ENCODE assay signal across 22 cellular contexts in genomic region chr1:9371951-9372350, GRCh38.
DNase-seq lines count a peak whose midpoint lies in the region; ATAC-seq and TF ChIP-seq lines count a peak whose summit lies in the region.
"Had no signal": no experiment of that assay in that cellular context is flagged by ENCODE, and none has a peak within 500 bp of the region (broad histone marks: within the 10 kb centered on the region; RNA-seq: fewer than 3 reads in every experiment).

No MANE protein-coding gene starts in this region.

- H3K4me1 ChIP-seq in left ventricle myocardium inferior: peaks cover 44% of the 10 kb centered on the region
- peaks cover 44% of the 10 kb centered on the region for H3K4me1 ChIP-seq in mesenchymal stem cell (ENCODE audit: control insufficient read depth, insufficient read depth, low read depth, low read length)
- peaks cover 0 to 95% (median 72%) of the 10 kb centered on the region in 4 donors for H3K4me1 ChIP-seq in sigmoid colon
- peaks cover 11 to 27% of the 10 kb centered on the region in 2 donors for H3K4me1 ChIP-seq in uterus
- H3K4me1 ChIP-seq: right lobe of liver had no signal

- H3K18ac ChIP-seq in mesenchymal stem cell (ENCODE audit: low read depth in 1 of 2, low read length in 2 of 2): peak overlapping the region; percentile 34 to 96

- no peak for DNase-seq in left ventricle myocardium inferior
- DNase-seq in left cardiac atrium: no peak
- DNase-seq in mesenchymal stem cell: no peak
- DNase-seq in sigmoid colon: no peak
- DNase-seq in uterus: no peak
- DNase-seq in HT-29 (ENCODE audit: low spot score): no peak
- DNase-seq in NCI-H1048 (lab: John Stamatoyannopoulos, UW): no peak
- DNase-seq: activated CD4-positive, CD25-positive, alpha-beta regulatory T cell treated with anti-CD3 and anti-CD28 coated beads, Interleukin-2, amount 50 U/mL, for 72 hours; activated CD8-positive, alpha-beta memory T cell treated with anti-CD3 and anti-CD28 coated beads, Interleukin-2, amount 10 ng/mL, durations not matched to agents 7 days and 5 days; activated effector memory CD4-positive, alpha-beta T cell treated with anti-CD3 and anti-CD28 coated beads, Interleukin-2, amount 50 U/mL, for 16 hours; amygdala; NCI-H1092; NCI-H2107; NCI-H748 treated with DMSO at 0.1 percent for 48 hours; OCI-M1; right lobe of liver; T-helper 9 cell had no signal

- H2BK15ac ChIP-seq in mesenchymal stem cell (ENCODE audit: low read depth, poor library complexity, severe bottlenecking): peak overlapping the region; percentile 60

- peaks cover 32% of the 10 kb centered on the region for H3K79me1 ChIP-seq in mesenchymal stem cell (replicated peaks; ENCODE audit: low read length, poor library complexity, severe bottlenecking)

- peak overlapping the region; percentile 66 for H3K27ac ChIP-seq in left ventricle myocardium inferior (replicated peaks)
- H3K27ac ChIP-seq in mesenchymal stem cell (ENCODE audit: low read length, poor library complexity, severe bottlenecking): peak overlapping the region; percentile 93
- peak overlapping the region; percentile 86 to 93 (median 90) for H3K27ac ChIP-seq in sigmoid colon
- H3K27ac ChIP-seq in uterus: peak overlapping the region; percentile 94 to 95
- H3K27ac ChIP-seq: 22Rv1, GM23248 had no signal

- peak overlapping the region in 1 of 2 experiments; percentile 85 for H3K14ac ChIP-seq in mesenchymal stem cell (ENCODE audit: low read length in 2 of 2)

- peak overlapping the region; percentile 93 for H2AK5ac ChIP-seq in mesenchymal stem cell (ENCODE audit: low read length, severe bottlenecking)

- peak overlapping the region; percentile 41 for H3K9ac ChIP-seq in mesenchymal stem cell (ENCODE audit: low read length)
- H3K9ac ChIP-seq: GM23248 had no signal

- 81% methylated on average over 5 of the region's 5 CpGs for WGBS in mesenchymal stem cell
- 24 to 57% methylated on average over 5 of the region's 5 CpGs for WGBS in sigmoid colon, 2 donors

- peak overlapping the region in 1 of 2 experiments; percentile 46 for H3K23ac ChIP-seq in mesenchymal stem cell (ENCODE audit: low read length in 2 of 2)

- H2BK12ac ChIP-seq in mesenchymal stem cell (ENCODE audit: low read length in 2 of 2): peak overlapping the region in 1 of 2 experiments; percentile 75

- H3K36me3 ChIP-seq in left ventricle myocardium inferior (peaks cover 19% of the 10 kb centered on the region), mesenchymal stem cell (ENCODE audit: control insufficient read depth in 1 of 2, insufficient read depth in 2 of 2, low read depth in 1 of 2, low read length in 2 of 2) (peaks cover 43 to 65% of the 10 kb centered on the region in 2 experiments), sigmoid colon (peaks cover 0 to 14% (median 5%) of the 10 kb centered on the region in 4 donors), uterus (no peaks in the 10 kb centered on the region)

- H2BK120ac ChIP-seq in mesenchymal stem cell (ENCODE audit: low read depth, low read length): no peak overlapping the region

- H3K27me3 ChIP-seq in left ventricle myocardium inferior (ENCODE audit: low read depth): no peaks in the 10 kb centered on the region
- no peaks in the 10 kb centered on the region for H3K27me3 ChIP-seq in mesenchymal stem cell (ENCODE audit: control insufficient read depth in 1 of 2, insufficient read depth in 1 of 2, low read length in 2 of 2)
- no peaks in the 10 kb centered on the region for H3K27me3 ChIP-seq in sigmoid colon
- no peaks in the 10 kb centered on the region for H3K27me3 ChIP-seq in uterus
- H3K27me3 ChIP-seq: right lobe of liver had no signal

- TF ChIP-seq POLR2A in sigmoid colon (IDR thresholded peaks at IDR 0.05) (no peak), uterus (IDR thresholded peaks at IDR 0.05) (no peak)

- H2AFZ ChIP-seq in mesenchymal stem cell (ENCODE audit: low read depth, low read length): no peak overlapping the region
- H2AFZ ChIP-seq: GM23248 had no signal

- H3K9me3 ChIP-seq in left ventricle myocardium inferior (replicated peaks) (no peaks in the 10 kb centered on the region), mesenchymal stem cell (ENCODE audit: control insufficient read depth, low read length) (no peaks in the 10 kb centered on the region), sigmoid colon (no peaks in the 10 kb centered on the region), uterus (no peaks in the 10 kb centered on the region)
- H3K9me3 ChIP-seq: right lobe of liver had no signal

- intact Hi-C loops in left ventricle myocardium inferior (cut with micrococcal nuclease) (no loop called here), left cardiac atrium (cut with DNase I) (loop anchor here in 1 of 2 donors (10.0 kb wide), 1 partner anchor 77 kb away; the partner anchor contains the start of gene SPSB1), sigmoid colon (cut with DNase I) (no loop called here), uterus (cut with DNase I; ENCODE audit: low total_unique reads) (no loop called here)

- H3K4me3 ChIP-seq in left ventricle myocardium inferior (no peak overlapping the region), mesenchymal stem cell (ENCODE audit: insufficient read depth in 1 of 2, low read depth in 1 of 2, low read length in 2 of 2) (no peak overlapping the region), sigmoid colon (no peak overlapping the region), uterus (no peak overlapping the region)
- H3K4me3 ChIP-seq: GM23248, K562, lung, right lobe of liver had no signal

- H3K4ac ChIP-seq in mesenchymal stem cell (ENCODE audit: low read depth in 1 of 2, low read length in 2 of 2): peak overlapping the region; percentile 47 to 71

- no peak for TF ChIP-seq CTCF in left ventricle myocardium inferior (IDR thresholded peaks at IDR 0.05; ENCODE audit: borderline replicate concordance)
- TF ChIP-seq CTCF in sigmoid colon (IDR thresholded peaks at IDR 0.05): no peak
- TF ChIP-seq CTCF in uterus (IDR thresholded peaks at IDR 0.05): no peak

- TF ChIP-seq EP300 in sigmoid colon (IDR thresholded peaks at IDR 0.05): no peak

- H4K8ac ChIP-seq in mesenchymal stem cell (ENCODE audit: low read length): peak overlapping the region; percentile 73

- H2BK5ac ChIP-seq in mesenchymal stem cell (ENCODE audit: low read depth, low read length, poor library complexity, severe bottlenecking): peak overlapping the region; percentile 88

- H3K4me2 ChIP-seq in mesenchymal stem cell (ENCODE audit: low read length, poor library complexity, severe bottlenecking): no peak overlapping the region

- peak overlapping the region; percentile 57 for H4K91ac ChIP-seq in mesenchymal stem cell (ENCODE audit: low read length)

- ATAC-seq in left cardiac atrium: no peak
- no peak for ATAC-seq in HG03571 (IDR thresholded peaks at IDR 0.05; ENCODE audit: unreplicated experiment)
- ATAC-seq: activated CD8-positive, alpha-beta memory T cell treated with anti-CD3 and anti-CD28 coated beads, Interleukin-2, amount 10 ng/mL, durations not matched to agents 7 days and 5 days; K562 had no signal
